Comparison of ENCODE assay signal across 8 cellular contexts in the genomic region with DNA sequence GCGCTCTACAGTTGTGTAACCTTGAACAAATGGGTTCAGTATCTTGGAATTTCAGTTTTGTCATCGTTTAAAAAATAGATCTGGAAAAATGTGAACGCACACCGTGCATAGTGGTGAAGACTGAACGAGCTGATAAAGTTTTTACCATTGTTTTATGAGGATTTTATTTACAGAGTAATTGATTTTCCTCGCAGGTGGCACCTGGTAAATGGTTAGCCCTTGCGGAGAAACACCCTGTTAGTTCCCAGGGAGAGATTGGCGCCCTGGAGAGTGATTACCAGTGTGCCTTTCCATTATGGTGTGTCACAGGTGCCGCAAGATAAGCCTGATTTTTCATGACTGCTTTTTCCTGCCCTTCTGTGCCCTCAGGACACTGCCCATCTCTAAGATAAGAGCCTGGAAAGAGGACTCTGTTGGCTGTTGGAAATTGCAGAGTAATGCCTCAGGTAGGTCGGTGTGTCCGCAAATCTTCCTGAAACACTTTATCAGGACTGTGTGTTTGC. TPM values are rescaled to one million over a fixed set of nuclear protein-coding genes. Genes with fewer than 3 reads are reported as not detected.
DNase-seq lines count a peak whose midpoint lies in the region; ATAC-seq, FAIRE-seq and TF ChIP-seq lines count a peak whose summit lies in the region.

No MANE protein-coding gene starts in this region.

- no peak for TF ChIP-seq CTCF in AG10803 (conservative IDR thresholded peaks at IDR 0.05; ENCODE audit: low read length)
- TF ChIP-seq CTCF in bronchial epithelial cell (IDR thresholded peaks at IDR 0.05; ENCODE audit: insufficient read depth, low read length, severe bottlenecking), result no peak
- TF ChIP-seq CTCF in omental fat pad (IDR thresholded peaks at IDR 0.05), result no peak

- H3K4me3 ChIP-seq in AG10803 (ENCODE audit: low read length) (peak overlapping the region; percentile 87), bronchial epithelial cell (ENCODE audit: low read depth, low read length) (peak overlapping the region; percentile 79), mucosa of stomach (ENCODE audit: low read length) (peak overlapping the region; percentile 52)

- ATAC-seq in omental fat pad (ENCODE audit: low FRiP score), result no peak

- peaks cover 28% of the 10 kb centered on the region for H3K36me3 ChIP-seq in KOPT-K1 (ENCODE audit: insufficient read depth, low read length)
- H3K36me3 ChIP-seq in bronchial epithelial cell (ENCODE audit: control insufficient read depth, insufficient read depth, low read length), result peaks cover 5% of the 10 kb centered on the region
- no peaks in the 10 kb centered on the region for H3K36me3 ChIP-seq in mucosa of stomach (ENCODE audit: control insufficient read depth, insufficient read depth, low read length)

- peaks cover 12% of the 10 kb centered on the region for H3K4me1 ChIP-seq in mucosa of stomach (ENCODE audit: control insufficient read depth, insufficient read depth, low read length)

- H3K27ac ChIP-seq in KOPT-K1 (ENCODE audit: low read depth, low read length, poor library complexity, severe bottlenecking), result peak overlapping the region; percentile 84

- peak overlapping the region; percentile 76 for H3K9ac ChIP-seq in mucosa of stomach (ENCODE audit: low read length)

- H3K27me3 ChIP-seq in bronchial epithelial cell (ENCODE audit: control insufficient read depth, insufficient read depth, low read length) (no peaks in the 10 kb centered on the region), mucosa of stomach (ENCODE audit: control insufficient read depth, insufficient read depth, low read length) (no peaks in the 10 kb centered on the region)

- FAIRE-seq in bronchial epithelial cell (lab: Jason Lieb, UNC), result no peak

- H3K9me3 ChIP-seq in KOPT-K1 (ENCODE audit: insufficient read depth, low read length, poor library complexity, severe bottlenecking) (peaks cover 7% of the 10 kb centered on the region), mucosa of stomach (ENCODE audit: control insufficient read depth, low read length) (peaks cover 4% of the 10 kb centered on the region)

- DNase-seq in AG10803 (ENCODE audit: low read depth), result no peak
- no peak for DNase-seq in bronchial epithelial cell (ENCODE audit: low read depth)
- DNase-seq in EL, result no peak
- DNase-seq in omental fat pad (ENCODE audit: low spot score), result no peak
- no peak for DNase-seq in H4 (ENCODE audit: low spot score)
- DNase-seq in cerebellar nuclear complex (lab: John Stamatoyannopoulos, UW), result no peak

RNA-seq across cellular contexts. Expression of a gene that starts 0.6 kb away (rescaled TPM):
- 10.5 and 11.3 TPM in 2 replicates for total RNA-seq in bronchial epithelial cell
- 10 to 100 TPM in 3 of 4 donors, 1 to 10 TPM in 1; 8.3 to 34.8 (median 17.6) TPM for total RNA-seq in omental fat pad
- total RNA-seq in H4 (2014; rRNA removed; shearing (Covaris generic)), result 13.0 and 20.3 TPM in 2 replicates

RNA-seq across cellular contexts. Expression of a gene that starts 38.4 kb away (rescaled TPM):
- total RNA-seq in bronchial epithelial cell, result 1.9 and 2.4 TPM in 2 replicates
- 1 to 10 TPM; 3.5 to 9.9 (median 4.6) TPM for total RNA-seq in omental fat pad
- total RNA-seq in H4 (2014; rRNA removed; shearing (Covaris generic)), result 10.8 and 22.7 TPM in 2 replicates

RNA-seq across cellular contexts. Expression of a gene that starts 57.2 kb away (rescaled TPM):
- 7.4 and 11.4 TPM in 2 replicates for total RNA-seq in bronchial epithelial cell
- total RNA-seq in omental fat pad, result 10 to 100 TPM; 11.8 to 40.8 (median 19.9) TPM
- 15.7 and 27.7 TPM in 2 replicates for total RNA-seq in H4 (2014; rRNA removed; shearing (Covaris generic))

RNA-seq across cellular contexts. Expression of a gene that starts 57.7 kb away (rescaled TPM):
- total RNA-seq in bronchial epithelial cell, result under 0.01 TPM in 2 replicates
- under 1 TPM in 3 of 4 donors, not detected in 1; 0.37 to 0.88 (median 0.48) TPM for total RNA-seq in omental fat pad
- 0.35 TPM in 1 of 2 replicates, not detected in the other for total RNA-seq in H4 (2014; rRNA removed; shearing (Covaris generic))
